Comparison of ENCODE assay signal across 12 cellular contexts in the genomic region with DNA sequence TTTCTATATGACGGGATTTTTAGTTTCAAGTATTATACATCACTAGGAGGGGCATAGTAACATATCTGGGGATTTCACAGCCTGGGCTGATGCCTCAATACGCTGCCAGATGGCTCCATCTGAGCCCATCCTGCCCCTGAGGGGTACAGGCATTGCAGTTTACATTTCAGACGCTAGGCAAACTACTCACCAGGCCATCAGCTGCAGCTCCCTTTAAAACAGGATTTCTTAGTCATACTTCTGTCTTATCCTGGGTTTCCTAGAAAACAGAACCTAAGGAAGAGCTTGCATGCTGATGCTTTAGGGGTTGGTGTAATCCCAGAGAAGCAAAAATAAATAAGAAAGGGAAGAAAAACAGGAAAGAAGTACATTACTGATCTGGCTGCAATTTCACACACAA.
DNase-seq lines count a peak whose midpoint lies in the region; ATAC-seq and TF ChIP-seq lines count a peak whose summit lies in the region.
"Had no signal": no experiment of that assay in that cellular context is flagged by ENCODE, and none has a peak within 500 bp of the region (broad histone marks: within the 10 kb centered on the region; RNA-seq: fewer than 3 reads in every experiment).

No MANE protein-coding gene starts in this region.

- TF ChIP-seq CTCF in chondrocyte (IDR thresholded peaks at IDR 0.05) = peak; percentile 68

- no peak overlapping the region for H3K4me3 Mint-ChIP-seq in chondrocyte (ENCODE audit: unreplicated experiment)
- H3K4me3 Mint-ChIP-seq: IgD-negative memory B cell; naive thymus-derived CD4-positive, alpha-beta T cell had no signal

- no peak overlapping the region for H3K27ac Mint-ChIP-seq in chondrocyte (ENCODE audit: unreplicated experiment)
- H3K27ac Mint-ChIP-seq: IgD-negative memory B cell; naive thymus-derived CD4-positive, alpha-beta T cell had no signal

- DNase-seq in DMS 273 (lab: John Stamatoyannopoulos, UW; ENCODE audit: unreplicated experiment) (peak; percentile 76), NCI-H2171 (lab: John Stamatoyannopoulos, UW) (peak; percentile 12), chondrocyte (ENCODE audit: low spot score) (no peak), left kidney (ENCODE audit: low read depth, low spot score) (peak; percentile 10), DMS153 treated with DMSO at 0.1 percent for 48 hours (lab: John Stamatoyannopoulos, UW; ENCODE audit: unreplicated experiment) (no peak), activated gamma-delta T cell (lab: John Stamatoyannopoulos, UW) (no peak), A172 (ENCODE audit: low spot score) (no peak)
- DNase-seq: amniotic stem cell; naive thymus-derived CD4-positive, alpha-beta T cell; small intestine had no signal

- H3K36me3 Mint-ChIP-seq in chondrocyte (ENCODE audit: low read depth) = no peaks in the 10 kb centered on the region
- H3K36me3 Mint-ChIP-seq: IgD-negative memory B cell; naive thymus-derived CD4-positive, alpha-beta T cell had no signal

- H3K4me1 Mint-ChIP-seq in chondrocyte (ENCODE audit: low read depth) = no peaks in the 10 kb centered on the region
- H3K4me1 Mint-ChIP-seq: naive thymus-derived CD4-positive, alpha-beta T cell had no signal

- no peak for ATAC-seq in GM18517 (IDR thresholded peaks at IDR 0.05; ENCODE audit: unreplicated experiment)
- ATAC-seq: naive thymus-derived CD4-positive, alpha-beta T cell had no signal

- no peaks in the 10 kb centered on the region for H3K27me3 Mint-ChIP-seq in chondrocyte (ENCODE audit: low read depth)

- H3K9me3 Mint-ChIP-seq in chondrocyte (ENCODE audit: low read depth) = peaks cover 7% of the 10 kb centered on the region
- H3K9me3 Mint-ChIP-seq: IgD-negative memory B cell; naive thymus-derived CD4-positive, alpha-beta T cell had no signal

Comparison
In these comparisons a context has a peak if more than half of its experiments do, and no peak if none do; other contexts are left out.
1. DNase-seq: peak in DMS 273 (single experiment), NCI-H2171 (single experiment) and left kidney (single experiment); none in chondrocyte (single experiment), DMS153 treated with DMSO at 0.1 percent for 48 hours (single experiment), activated gamma-delta T cell (single experiment) and A172 (single experiment).